ENCODE assay signal across 8 cellular contexts in genomic region chr1:226534098-226534497, GRCh38.
"Had no signal": no experiment of that assay in that cellular context is flagged by ENCODE, and none has a peak within 500 bp of the region (broad histone marks: within the 10 kb centered on the region; RNA-seq: fewer than 3 reads in every experiment).

No MANE protein-coding gene starts in this region.

- DNase-seq: GM23248, GOT3, H7, H9, HCEC 1CT, HFFc6 had no signal

- H3K27ac ChIP-seq: GM23248 had no signal

- H3K9me3 ChIP-seq: HAP-1 had no signal

- H3K4me1 ChIP-seq: HAP-1 had no signal

- H3K4me3 ChIP-seq: GM23248, GM23338, HAP-1 had no signal

- H3K36me3 ChIP-seq: HAP-1 had no signal
